ENCODE assay signal across 22 cellular contexts in the genomic region with DNA sequence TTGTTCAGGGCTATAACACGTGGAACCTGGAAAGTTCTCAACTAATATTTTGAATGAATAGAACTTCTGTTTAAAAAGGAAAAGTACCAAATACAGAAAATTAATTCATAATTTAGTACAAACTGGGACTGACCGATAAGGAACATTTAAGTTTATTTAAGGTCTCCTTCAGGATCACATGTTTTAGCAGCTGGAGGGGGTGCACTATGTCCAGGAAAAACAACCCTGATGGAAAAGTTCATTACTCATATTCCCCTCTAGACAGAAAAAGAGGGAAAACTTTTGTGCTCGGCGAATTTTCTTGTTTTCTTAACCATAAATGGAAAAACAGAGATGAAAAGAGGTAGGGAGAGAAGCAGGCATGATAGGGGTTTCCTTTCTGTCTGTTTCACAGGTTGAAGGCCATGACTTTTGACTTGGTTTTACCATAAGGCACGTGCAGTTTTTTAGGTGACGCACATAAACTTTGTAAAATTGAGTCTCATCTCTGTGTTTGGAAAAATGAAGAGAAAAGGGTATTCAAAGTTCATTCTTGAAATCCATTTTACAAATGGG.
"Had no signal": no experiment of that assay in that cellular context is flagged by ENCODE, and none has a peak within 500 bp of the region (broad histone marks: within the 10 kb centered on the region; RNA-seq: fewer than 3 reads in every experiment).

No MANE protein-coding gene starts in this region.

- H3K27me3 Mint-ChIP-seq: central memory CD8-positive, alpha-beta T cell; naive B cell; type B pancreatic cell had no signal

- H3K4me1 Mint-ChIP-seq: central memory CD8-positive, alpha-beta T cell; endodermal cell; nephron progenitor cell had no signal

- H3K27ac Mint-ChIP-seq: endodermal cell, immature natural killer cell, nephron progenitor cell, type B pancreatic cell had no signal

- H3K27me3 ChIP-seq: left lung, sigmoid colon had no signal

- H3K9me3 ChIP-seq: left lung, psoas muscle had no signal

- H3K27ac ChIP-seq: left lung, psoas muscle, skin epidermis, stomach had no signal

- DNase-seq: effector CD4-positive, alpha-beta T cell; endodermal cell; immature natural killer cell; left lung; mesendoderm; naive B cell; nephron progenitor cell; psoas muscle; retina; sigmoid colon; stimulated activated CD4-positive, alpha-beta T cell treated with anti-CD3 and anti-CD28 coated beads, Interleukin-2, amount 100 ng/mL, for 24 hours; stimulated activated CD4-positive, alpha-beta T cell treated with anti-CD3 and anti-CD28 coated beads, Interleukin-4, amount 100 ng/mL, for 4 hours; stimulated activated naive CD4-positive, alpha-beta T cell; stomach; substantia nigra had no signal

- H3K36me3 ChIP-seq: left lung, sigmoid colon, stomach had no signal

- ATAC-seq: esophagus mucosa, left lung, psoas muscle had no signal

- H3K9me3 Mint-ChIP-seq: central memory CD8-positive, alpha-beta T cell; type B pancreatic cell had no signal

- H3K36me3 Mint-ChIP-seq: type B pancreatic cell had no signal

- H3K4me3 Mint-ChIP-seq: central memory CD8-positive, alpha-beta T cell; endodermal cell; immature natural killer cell; naive B cell; nephron progenitor cell; type B pancreatic cell had no signal

- H3K4me1 ChIP-seq: psoas muscle had no signal

- FAIRE-seq: frontal cortex, keratinocyte, urothelium cell line had no signal

- H3K4me3 ChIP-seq: left lung, psoas muscle, sigmoid colon, skin epidermis, stomach had no signal
